In genomic region chr1:185281245-185281644, GRCh38 we compare ENCODE assay signal across 9 cellular contexts. TPM values are rescaled to one million over a fixed set of nuclear protein-coding genes. Genes with fewer than 3 reads are reported as not detected.
DNase-seq lines count a peak whose midpoint lies in the region; ATAC-seq and TF ChIP-seq lines count a peak whose summit lies in the region.
"Had no signal": no experiment of that assay in that cellular context is flagged by ENCODE, and none has a peak within 500 bp of the region (broad histone marks: within the 10 kb centered on the region; RNA-seq: fewer than 3 reads in every experiment).

No MANE protein-coding gene starts in this region.

- in situ Hi-C loops in gastrocnemius medialis (cut with MboI; ENCODE audit: low sequenced_read_pairs in 4 of 4) = loop anchor here in 1 of 4 donors (25.0 kb wide), 1 partner anchor 1081 kb away; no protein-coding TSS in a partner anchor

- H3K27me3 Mint-ChIP-seq in activated naive CD8-positive, alpha-beta T cell = no peaks in the 10 kb centered on the region

- H3K27ac ChIP-seq in gastrocnemius medialis = no peak overlapping the region

- DNase-seq in midbrain (lab: John Stamatoyannopoulos, UW) (no peak), NCI-H524 (lab: John Stamatoyannopoulos, UW) (no peak), head of caudate nucleus (no peak), gastrocnemius medialis (no peak)
- DNase-seq: aorta had no signal

- peaks cover 17% of the 10 kb centered on the region for H3K36me3 Mint-ChIP-seq in activated naive CD8-positive, alpha-beta T cell

- no peak for TF ChIP-seq CTCF in gastrocnemius medialis (IDR thresholded peaks at IDR 0.05 in 4 of 5, conservative IDR thresholded peaks at IDR 0.05 in 1 of 5)

- peak overlapping the region; percentile 94 for H3K27ac Mint-ChIP-seq in activated naive CD8-positive, alpha-beta T cell

- ATAC-seq in GM18502 (IDR thresholded peaks at IDR 0.05; ENCODE audit: poor library complexity, unreplicated experiment) = peak; percentile 76
- ATAC-seq in GM21390 (IDR thresholded peaks at IDR 0.05; ENCODE audit: unreplicated experiment) = peak; percentile 88
- ATAC-seq in HG03354 (IDR thresholded peaks at IDR 0.05; ENCODE audit: poor library complexity, severe bottlenecking, unreplicated experiment) = peak; percentile 97
- ATAC-seq in gastrocnemius medialis = no peak

- TF ChIP-seq POLR2A in gastrocnemius medialis (IDR thresholded peaks at IDR 0.05) = no peak

- H3K4me3 Mint-ChIP-seq in activated naive CD8-positive, alpha-beta T cell = peak overlapping the region; percentile 76

- intact Hi-C loops in head of caudate nucleus (cut with DNase I) (no loop called here), gastrocnemius medialis (cut with DNase I; ENCODE audit: low total_unique reads) (no loop called here)

- H3K27me3 ChIP-seq in gastrocnemius medialis = no peaks in the 10 kb centered on the region

- no peaks in the 10 kb centered on the region for H3K9me3 ChIP-seq in gastrocnemius medialis

- peaks cover 10% of the 10 kb centered on the region for H3K9me3 Mint-ChIP-seq in activated naive CD8-positive, alpha-beta T cell (ENCODE audit: low read depth)

- peaks cover 58% of the 10 kb centered on the region for H3K4me1 Mint-ChIP-seq in activated naive CD8-positive, alpha-beta T cell (ENCODE audit: low read depth)

- H3K4me1 ChIP-seq in gastrocnemius medialis = no peaks in the 10 kb centered on the region

- no peaks in the 10 kb centered on the region for H3K36me3 ChIP-seq in gastrocnemius medialis

- no peak overlapping the region for H3K4me3 ChIP-seq in gastrocnemius medialis

RNA-seq across cellular contexts. Expression of gene IVNS1ABP, which starts 35.8 kb away (rescaled TPM):
- total RNA-seq in gastrocnemius medialis = 10 to 100 TPM; 18.3 to 38.1 (median 32.3) TPM

Comparison
In these comparisons a context has a peak if more than half of its experiments do, and no peak if none do; other contexts are left out.
1. ATAC-seq: peak in GM18502 (single experiment), GM21390 (single experiment) and HG03354 (single experiment); none in gastrocnemius medialis (0 of 2).